In genomic region chr17:8965394-8966168, GRCh38 we compare ENCODE assay signal across 2 cellular contexts.
TF ChIP-seq lines count a peak whose summit lies in the region.

Gene PIK3R5 (minus strand): TSS chr17:8965707. CDS start chr17:8911494, 54,213 bp downstream.

TF ChIP-seq in liver, 16 proteins besides CTCF, POLR2A, EP300 and RAD21:
- no peak for TF ChIP-seq JUND (IDR thresholded peaks at IDR 0.05)
- TF ChIP-seq GABPA (IDR thresholded peaks at IDR 0.05 in 1 of 2, conservative IDR thresholded peaks at IDR 0.05 in 1 of 2) = no peak
- TF ChIP-seq HNF4G (IDR thresholded peaks at IDR 0.05) = no peak
- no peak for TF ChIP-seq FOXA2 (IDR thresholded peaks at IDR 0.05)
- no peak for TF ChIP-seq EGR1 (IDR thresholded peaks at IDR 0.05; ENCODE audit: low read depth in 2 of 2)
- TF ChIP-seq MAX (IDR thresholded peaks at IDR 0.05) = no peak
- TF ChIP-seq FOXA1 (IDR thresholded peaks at IDR 0.05) = no peak
- no peak for TF ChIP-seq HNF4A (conservative IDR thresholded peaks at IDR 0.05)
- TF ChIP-seq RXRA (IDR thresholded peaks at IDR 0.05) = no peak
- no peak for TF ChIP-seq NR2F2 (IDR thresholded peaks at IDR 0.05)

TF ChIP-seq in HepG2, 621 proteins besides CTCF, POLR2A, EP300 and RAD21:
- TF ChIP-seq ZNF468 (CRISPR knock-in tag; IDR thresholded peaks at IDR 0.05) = no peak
- TF ChIP-seq ZNF414 (CRISPR knock-in tag; IDR thresholded peaks at IDR 0.05) = no peak
- no peak for TF ChIP-seq ZNF329 (CRISPR knock-in tag; IDR thresholded peaks at IDR 0.05; ENCODE audit: low read depth)
- TF ChIP-seq RAD51 (IDR thresholded peaks at IDR 0.05; ENCODE audit: borderline replicate concordance) = no peak
- no peak for TF ChIP-seq SP2 (CRISPR knock-in tag; IDR thresholded peaks at IDR 0.05)
- TF ChIP-seq ZFP1 (CRISPR knock-in tag; IDR thresholded peaks at IDR 0.05) = no peak
- no peak for TF ChIP-seq ZNF180 (CRISPR knock-in tag; IDR thresholded peaks at IDR 0.05; ENCODE audit: borderline replicate concordance, low read depth)
- TF ChIP-seq HOXA5 (CRISPR knock-in tag; IDR thresholded peaks at IDR 0.05) = no peak
- TF ChIP-seq TRAFD1 (CRISPR knock-in tag; IDR thresholded peaks at IDR 0.05; ENCODE audit: borderline replicate concordance) = no peak
- TF ChIP-seq DDIT3 (CRISPR knock-in tag; IDR thresholded peaks at IDR 0.05) = no peak
- TF ChIP-seq KAT7 (CRISPR knock-in tag; IDR thresholded peaks at IDR 0.05; ENCODE audit: borderline replicate concordance) = no peak
- no peak for TF ChIP-seq PPARG (CRISPR knock-in tag; conservative IDR thresholded peaks at IDR 0.05)
- no peak for TF ChIP-seq MLXIP (CRISPR knock-in tag; IDR thresholded peaks at IDR 0.05; ENCODE audit: borderline replicate concordance)
TF ChIP-seq in HepG2: peak in this region for 0.
